Comparison of ENCODE assay signal across 1 cellular context in genomic region chr2:137942037-137942784, GRCh38.
TF ChIP-seq lines count a peak whose summit lies in the region.

No MANE protein-coding gene starts in this region.

TF ChIP-seq in HepG2, 621 proteins besides CTCF, POLR2A, EP300 and RAD21 (continued from another document and continues in another):
- no peak for TF ChIP-seq ZNF407 (CRISPR knock-in tag; IDR thresholded peaks at IDR 0.05; ENCODE audit: not compliant biosample characterization)
- TF ChIP-seq NFIC (IDR thresholded peaks at IDR 0.05; ENCODE audit: low read length): no peak; the same call in 1 of the 2 replicates
- TF ChIP-seq ZNF383 (CRISPR knock-in tag; IDR thresholded peaks at IDR 0.05; ENCODE audit: borderline replicate concordance): no peak
- no peak for TF ChIP-seq DRAP1 (CRISPR knock-in tag; IDR thresholded peaks at IDR 0.05)
- peak in 1 of 2 experiments; percentile 24; a peak in 1 of 4 replicates for TF ChIP-seq KLF16 (CRISPR knock-in tag; IDR thresholded peaks at IDR 0.05)
- no peak for TF ChIP-seq AKAP8 (CRISPR knock-in tag; IDR thresholded peaks at IDR 0.05)
- peak in 1 of 2 experiments; percentile 23; a peak in 1 of 4 replicates for TF ChIP-seq REST (IDR thresholded peaks at IDR 0.05; ENCODE audit: borderline replicate concordance in 1 of 2, low read depth in 1 of 2, low read length in 2 of 2)
- TF ChIP-seq ZNF10 (CRISPR knock-in tag; IDR thresholded peaks at IDR 0.05; ENCODE audit: borderline replicate concordance, low read depth): no peak
- TF ChIP-seq HMGXB4 (CRISPR knock-in tag; IDR thresholded peaks at IDR 0.05; ENCODE audit: borderline replicate concordance in 1 of 2, low read depth in 1 of 2): peak in 1 of 2 experiments; percentile 9; a peak in 1 of 4 replicates
- no peak for TF ChIP-seq CAMTA2 (CRISPR knock-in tag; IDR thresholded peaks at IDR 0.05; ENCODE audit: borderline replicate concordance)
- no peak; a peak in 1 of 4 replicates for TF ChIP-seq ATF4 (CRISPR knock-in tag; IDR thresholded peaks at IDR 0.05)
- TF ChIP-seq ZNF597 (CRISPR knock-in tag; IDR thresholded peaks at IDR 0.05): no peak
- no peak for TF ChIP-seq KAT7 (CRISPR knock-in tag; IDR thresholded peaks at IDR 0.05; ENCODE audit: borderline replicate concordance)
- TF ChIP-seq TFAP4 (IDR thresholded peaks at IDR 0.05; ENCODE audit: borderline replicate concordance, low read depth): 0 out of 2 replicates have a peak, but pooled peaks have one; percentile 48
- no peak for TF ChIP-seq PAWR (CRISPR knock-in tag; IDR thresholded peaks at IDR 0.05; ENCODE audit: borderline replicate concordance)
- no peak for TF ChIP-seq ZNF138 (CRISPR knock-in tag; IDR thresholded peaks at IDR 0.05; ENCODE audit: low read depth)
- no peak for TF ChIP-seq U2AF1 (optimal IDR thresholded peaks at IDR 0.05; ENCODE audit: low read depth, low read length)
- peak; percentile 34; the same call in 1 of the 2 replicates for TF ChIP-seq ERF (CRISPR knock-in tag; IDR thresholded peaks at IDR 0.05)
- 0 out of 2 replicates have a peak, but pooled peaks have one; percentile 23 for TF ChIP-seq PHF8 (CRISPR knock-in tag; IDR thresholded peaks at IDR 0.05)
- no peak for TF ChIP-seq ZBTB46 (CRISPR knock-in tag; IDR thresholded peaks at IDR 0.05; ENCODE audit: borderline replicate concordance)
- no peak for TF ChIP-seq ZNF335 (CRISPR knock-in tag; IDR thresholded peaks at IDR 0.05)
- no peak for TF ChIP-seq USF2 (IDR thresholded peaks at IDR 0.05; ENCODE audit: low read depth, low read length)
- TF ChIP-seq USF2 (CRISPR knock-in tag; IDR thresholded peaks at IDR 0.05; ENCODE audit: borderline replicate concordance): no peak
- TF ChIP-seq ZNF503 (CRISPR knock-in tag; IDR thresholded peaks at IDR 0.05): peak; percentile 65; the same call in 1 of the 2 replicates
- TF ChIP-seq RFX5 (IDR thresholded peaks at IDR 0.05; ENCODE audit: low read depth, low read length): no peak
- 0 out of 2 replicates have a peak, but pooled peaks have one; percentile 8 for TF ChIP-seq GFI1 (CRISPR knock-in tag; IDR thresholded peaks at IDR 0.05; ENCODE audit: borderline replicate concordance)
- no peak for TF ChIP-seq GABPA (IDR thresholded peaks at IDR 0.05; ENCODE audit: low read depth, low read length)
- no peak for TF ChIP-seq GABPA (CRISPR knock-in tag; IDR thresholded peaks at IDR 0.05; ENCODE audit: low read depth)
- no peak for TF ChIP-seq GPN1 (CRISPR knock-in tag; IDR thresholded peaks at IDR 0.05; ENCODE audit: borderline replicate concordance)
- TF ChIP-seq CBX1 (IDR thresholded peaks at IDR 0.05; ENCODE audit: low read depth): no peak
